In genomic region chr7:113715262-113715661, GRCh38 we compare ENCODE assay signal across 16 cellular contexts.
DNase-seq lines count a peak whose midpoint lies in the region; ATAC-seq and TF ChIP-seq lines count a peak whose summit lies in the region.
"Had no signal": no experiment of that assay in that cellular context is flagged by ENCODE, and none has a peak within 500 bp of the region (broad histone marks: within the 10 kb centered on the region; RNA-seq: fewer than 3 reads in every experiment).

No MANE protein-coding gene starts in this region.

- H3K36me3 ChIP-seq in endocrine pancreas (ENCODE audit: control insufficient read depth, insufficient read depth, low read length), result no peaks in the 10 kb centered on the region
- no peaks in the 10 kb centered on the region for H3K36me3 ChIP-seq in heart right ventricle
- no peaks in the 10 kb centered on the region for H3K36me3 ChIP-seq in right atrium auricular region
- no peaks in the 10 kb centered on the region for H3K36me3 ChIP-seq in gastrocnemius medialis

- no peaks in the 10 kb centered on the region for H3K4me1 Mint-ChIP-seq in activated naive CD8-positive, alpha-beta T cell treated with anti-CD3 and anti-CD28 coated beads for 36 hours
- H3K4me1 Mint-ChIP-seq: CD4-positive, alpha-beta memory T cell had no signal

- no peaks in the 10 kb centered on the region for H3K36me3 Mint-ChIP-seq in activated naive CD8-positive, alpha-beta T cell treated with anti-CD3 and anti-CD28 coated beads for 36 hours
- H3K36me3 Mint-ChIP-seq: CD4-positive, alpha-beta memory T cell had no signal

- no peak for TF ChIP-seq CTCF in heart right ventricle (IDR thresholded peaks at IDR 0.05)
- no peak for TF ChIP-seq CTCF in right atrium auricular region (IDR thresholded peaks at IDR 0.05)
- TF ChIP-seq CTCF in gastrocnemius medialis (IDR thresholded peaks at IDR 0.05 in 4 of 5, conservative IDR thresholded peaks at IDR 0.05 in 1 of 5), result no peak

- H3K27ac Mint-ChIP-seq in activated naive CD8-positive, alpha-beta T cell treated with anti-CD3 and anti-CD28 coated beads for 36 hours, result no peak overlapping the region
- H3K27ac Mint-ChIP-seq: CD4-positive, alpha-beta memory T cell had no signal

- H3K27me3 ChIP-seq in endocrine pancreas (ENCODE audit: control insufficient read depth, insufficient read depth, low read length) (no peaks in the 10 kb centered on the region), heart right ventricle (no peaks in the 10 kb centered on the region), right atrium auricular region (no peaks in the 10 kb centered on the region), gastrocnemius medialis (no peaks in the 10 kb centered on the region)

- intact Hi-C loops in heart right ventricle (cut with DNase I), result loop anchor here in 1 of 10 donors (5.0 kb wide), 1 partner anchor 202 kb away; the partner anchor contains the start of gene PPP1R3A
- intact Hi-C loops in gastrocnemius medialis (cut with DNase I; ENCODE audit: low total_unique reads), result loop anchor here (10.0 kb wide), 1 partner anchor 200 kb away; the partner anchor contains the start of gene PPP1R3A

- H3K4me3 ChIP-seq in endocrine pancreas (ENCODE audit: control insufficient read depth, insufficient read depth, low read length) (peak overlapping the region; percentile 24), heart right ventricle (no peak overlapping the region), right atrium auricular region (no peak overlapping the region), gastrocnemius medialis (no peak overlapping the region)
- H3K4me3 ChIP-seq: GM23248 had no signal

- H3K4me1 ChIP-seq in endocrine pancreas (ENCODE audit: control insufficient read depth, insufficient read depth, low read length), result no peaks in the 10 kb centered on the region
- peaks cover 0 to 13% (median 4%) of the 10 kb centered on the region in 9 donors for H3K4me1 ChIP-seq in heart right ventricle
- peaks cover 0 to 19% of the 10 kb centered on the region in 2 donors for H3K4me1 ChIP-seq in right atrium auricular region
- H3K4me1 ChIP-seq in gastrocnemius medialis, result peaks cover 23 to 35% of the 10 kb centered on the region in 2 donors

- H3K27me3 Mint-ChIP-seq in activated naive CD8-positive, alpha-beta T cell treated with anti-CD3 and anti-CD28 coated beads for 36 hours, result peaks cover 1% of the 10 kb centered on the region

- DNase-seq in heart right ventricle (no peak), right atrium auricular region (ENCODE audit: low spot score) (no peak), gastrocnemius medialis (no peak), DMS79 treated with DMSO at 0.1 percent for 48 hours (lab: John Stamatoyannopoulos, UW) (no peak), activated gamma-delta T cell (lab: John Stamatoyannopoulos, UW) (no peak)
- no peak for DNase-seq in activated naive CD8-positive, alpha-beta T cell treated with anti-CD3 and anti-CD28 coated beads for 36 hours
- DNase-seq: C1 segment of cervical spinal cord; Calu3; CD4-positive, alpha-beta memory T cell; COR-L47; DMS53; DND-41; H7; HCEC 1CT had no signal

- in situ Hi-C loops in gastrocnemius medialis (cut with MboI; ENCODE audit: low sequenced_read_pairs in 4 of 4), result loop anchor here in 1 of 4 donors (25.0 kb wide), 1 partner anchor 1153 kb away; no protein-coding TSS in a partner anchor

- TF ChIP-seq POLR2A in gastrocnemius medialis (IDR thresholded peaks at IDR 0.05), result no peak

- H3K9ac ChIP-seq in endocrine pancreas (ENCODE audit: control insufficient read depth, insufficient read depth, low read length), result no peak overlapping the region
- H3K9ac ChIP-seq: GM23248 had no signal

- 31 to 64% methylated on average over 1 of the region's 1 CpG for WGBS in heart right ventricle, 2 donors

- H3K9me3 Mint-ChIP-seq in activated naive CD8-positive, alpha-beta T cell treated with anti-CD3 and anti-CD28 coated beads for 36 hours, result no peaks in the 10 kb centered on the region
- H3K9me3 Mint-ChIP-seq: CD4-positive, alpha-beta memory T cell had no signal

- H3K27ac ChIP-seq in heart right ventricle (peak overlapping the region in 9 of 10 donors; percentile 50 to 88 (median 78)), right atrium auricular region (peak overlapping the region; percentile 65 to 77), gastrocnemius medialis (peak overlapping the region; percentile 71 to 79 (median 76))
- H3K27ac ChIP-seq: GM23248 had no signal

- ATAC-seq in heart right ventricle, result peak in 4 of 8 donors; percentile 25 to 67 (median 58)
- no peak for ATAC-seq in gastrocnemius medialis

- H3K9me3 ChIP-seq in endocrine pancreas (ENCODE audit: control insufficient read depth, low read length) (no peaks in the 10 kb centered on the region), heart right ventricle (peaks cover 0 to 13% (median 0%) of the 10 kb centered on the region in 11 donors), right atrium auricular region (peaks cover 0 to 8% of the 10 kb centered on the region in 2 donors), gastrocnemius medialis (no peaks in the 10 kb centered on the region)

- no peak overlapping the region for H3K4me3 Mint-ChIP-seq in activated naive CD8-positive, alpha-beta T cell treated with anti-CD3 and anti-CD28 coated beads for 36 hours
- H3K4me3 Mint-ChIP-seq: CD4-positive, alpha-beta memory T cell had no signal
